In the genomic region with DNA sequence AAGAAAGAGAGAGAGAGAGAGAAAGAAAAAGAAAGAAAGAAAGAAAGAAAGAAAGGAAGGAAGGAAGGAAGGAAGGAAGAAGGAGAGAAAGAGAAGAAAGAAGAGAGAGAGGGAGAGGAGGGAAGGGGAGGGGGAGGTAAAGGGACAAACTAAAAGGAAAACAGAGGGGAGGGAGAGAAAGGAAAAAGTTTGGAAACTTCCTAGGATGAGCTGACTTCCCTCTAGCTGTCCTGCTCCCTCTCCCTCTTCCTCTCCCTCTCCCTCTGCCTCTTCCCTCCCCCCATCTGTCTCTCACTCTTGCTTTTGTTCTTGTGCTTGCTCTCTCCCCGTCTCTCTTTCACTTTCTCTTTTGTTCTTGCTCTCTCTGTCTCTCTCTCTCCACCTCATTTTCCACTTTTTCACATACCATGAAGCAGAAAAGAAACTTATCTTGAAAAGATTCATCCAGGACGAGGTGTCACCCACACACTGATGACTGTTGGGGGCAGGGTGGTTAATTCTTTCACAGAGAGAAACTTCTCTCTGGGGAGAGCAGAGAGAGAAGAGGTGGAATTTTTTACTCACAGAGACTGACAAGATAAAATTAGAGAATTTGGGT, we compare ENCODE assay signal across 8 cellular contexts. TPM values are rescaled to one million over a fixed set of nuclear protein-coding genes. Genes with fewer than 3 reads are reported as not detected.
DNase-seq lines count a peak whose midpoint lies in the region; ATAC-seq lines count a peak whose summit lies in the region.

No MANE protein-coding gene starts in this region.

- H3K27ac Mint-ChIP-seq in activated naive CD4-positive, alpha-beta T cell treated with anti-CD3 and anti-CD28 coated beads, Interleukin-2, amount 50 U/mL, for 72 hours = peak overlapping the region; percentile 90 to 92

- ATAC-seq in activated naive CD4-positive, alpha-beta T cell treated with anti-CD3 and anti-CD28 coated beads, Interleukin-2, amount 50 U/mL, for 72 hours = peak; percentile 93 to 94
- peak; percentile 45 for ATAC-seq in left colon

- DNase-seq in activated effector memory CD4-positive, alpha-beta T cell treated with anti-CD3 and anti-CD28 coated beads, Interleukin-2, amount 50 U/mL, for 16 hours = peak; percentile 84
- no peak for DNase-seq in activated effector memory CD4-positive, alpha-beta T cell treated with Interleukin-2 at 50 U/mL for 16 hours
- DNase-seq in LoVo (ENCODE audit: low spot score) (peak; percentile 1), left colon (no peak), NCI-H82 (lab: John Stamatoyannopoulos, UW) (no peak), NCI-H345 treated with DMSO at 0.1 percent for 48 hours (lab: John Stamatoyannopoulos, UW; ENCODE audit: unreplicated experiment) (no peak)
- DNase-seq in activated naive CD4-positive, alpha-beta T cell treated with anti-CD3 and anti-CD28 coated beads, Interleukin-2, amount 50 U/mL, for 72 hours (ENCODE audit: low spot score in 2 of 2) = peak in 1 of 2 donors; percentile 59
- DNase-seq in stimulated activated CD8-positive, alpha-beta memory T cell treated with anti-CD3 and anti-CD28 coated beads, Interleukin-12 subunit alpha, Interleukin-12 subunit beta, amount 100 ng/mL, for 24 hours (ENCODE audit: extremely low read depth) = peak; percentile 52

- no peaks in the 10 kb centered on the region for H3K36me3 Mint-ChIP-seq in activated naive CD4-positive, alpha-beta T cell treated with anti-CD3 and anti-CD28 coated beads, Interleukin-2, amount 50 U/mL, for 72 hours

- intact Hi-C loops in left colon (cut with DNase I, micrococcal nuclease) = no loop called here

- no peaks in the 10 kb centered on the region for H3K9me3 Mint-ChIP-seq in activated naive CD4-positive, alpha-beta T cell treated with anti-CD3 and anti-CD28 coated beads, Interleukin-2, amount 50 U/mL, for 72 hours

RNA-seq across cellular contexts. Expression of a gene that starts 56.4 kb away (rescaled TPM):
- total RNA-seq in activated naive CD4-positive, alpha-beta T cell treated with anti-CD3 and anti-CD28 coated beads, Interleukin-2, amount 50 U/mL, for 72 hours = 10 to 100 TPM; 22.2 to 33.3 TPM
- 10 to 100 TPM; 26.5 to 29.5 TPM for total RNA-seq in left colon

Comparison
In these comparisons a context has a peak if more than half of its experiments do, and no peak if none do; other contexts are left out.
1. DNase-seq: peak in activated effector memory CD4-positive, alpha-beta T cell treated with anti-CD3 and anti-CD28 coated beads, Interleukin-2, amount 50 U/mL, for 16 hours (single experiment), LoVo (single experiment) and stimulated activated CD8-positive, alpha-beta memory T cell treated with anti-CD3 and anti-CD28 coated beads, Interleukin-12 subunit alpha, Interleukin-12 subunit beta, amount 100 ng/mL, for 24 hours (single experiment); none in activated effector memory CD4-positive, alpha-beta T cell treated with Interleukin-2 at 50 U/mL for 16 hours (single experiment), left colon (0 of 2), NCI-H82 (single experiment) and NCI-H345 treated with DMSO at 0.1 percent for 48 hours (single experiment).